ENCODE assay signal across 12 cellular contexts in genomic region chr2:61771904-61772845, GRCh38.
"Had no signal": no experiment of that assay in that cellular context is flagged by ENCODE, and none has a peak within 500 bp of the region (broad histone marks: within the 10 kb centered on the region; RNA-seq: fewer than 3 reads in every experiment).

No MANE protein-coding gene starts in this region.

- H3K4me3 Mint-ChIP-seq: activated T-cell treated with anti-CD3 and anti-CD28 coated beads, Interleukin-2, amount 50 U/mL, for 72 hours; naive thymus-derived CD4-positive, alpha-beta T cell; stimulated activated naive B cell treated with anti-CD40 and anti-IgM and Interleukin-4, amounts not matched to agents 10 μg/mL and 1 μg/mL and 100 μg/mL, for 72 hours; T-helper 2 cell treated with Interferon-gamma antibody and Interleukin-4, amounts not matched to agents 5 μg/mL and 100 μg/mL, for 36 hours had no signal

- H3K4me1 ChIP-seq: ascending aorta, gastrocnemius medialis, right lobe of liver, transverse colon had no signal

- ATAC-seq: activated CD4-positive, CD25-positive, alpha-beta regulatory T cell treated with anti-CD3 and anti-CD28 coated beads, Interleukin-2, amount 50 U/mL, for 24 hours; activated T-cell treated with anti-CD3 and anti-CD28 coated beads, Interleukin-2, amount 50 U/mL, for 72 hours; gastrocnemius medialis; naive thymus-derived CD4-positive, alpha-beta T cell; right lobe of liver; stimulated activated naive B cell treated with anti-CD40 and anti-IgM and Interleukin-4, amounts not matched to agents 10 μg/mL and 1 μg/mL and 100 μg/mL, for 72 hours had no signal

- H3K27me3 ChIP-seq: ascending aorta, gastrocnemius medialis, right lobe of liver, transverse colon had no signal

- H3K4me3 ChIP-seq: ascending aorta, gastrocnemius medialis, right lobe of liver, transverse colon had no signal

- H3K27me3 Mint-ChIP-seq: stimulated activated naive B cell treated with anti-CD40 and anti-IgM and Interleukin-4, amounts not matched to agents 10 μg/mL and 1 μg/mL and 100 μg/mL, for 72 hours had no signal

- H3K9me3 Mint-ChIP-seq: activated T-cell treated with anti-CD3 and anti-CD28 coated beads, Interleukin-2, amount 50 U/mL, for 72 hours; naive thymus-derived CD4-positive, alpha-beta T cell; stimulated activated naive B cell treated with anti-CD40 and anti-IgM and Interleukin-4, amounts not matched to agents 10 μg/mL and 1 μg/mL and 100 μg/mL, for 72 hours; T-helper 2 cell treated with Interferon-gamma antibody and Interleukin-4, amounts not matched to agents 5 μg/mL and 100 μg/mL, for 36 hours had no signal

- H3K27ac ChIP-seq: ascending aorta, gastrocnemius medialis, right lobe of liver, transverse colon had no signal

- H3K36me3 Mint-ChIP-seq: naive thymus-derived CD4-positive, alpha-beta T cell; stimulated activated naive B cell treated with anti-CD40 and anti-IgM and Interleukin-4, amounts not matched to agents 10 μg/mL and 1 μg/mL and 100 μg/mL, for 72 hours had no signal

- H3K27ac Mint-ChIP-seq: activated T-cell treated with anti-CD3 and anti-CD28 coated beads, Interleukin-2, amount 50 U/mL, for 72 hours; naive thymus-derived CD4-positive, alpha-beta T cell; stimulated activated naive B cell treated with anti-CD40 and anti-IgM and Interleukin-4, amounts not matched to agents 10 μg/mL and 1 μg/mL and 100 μg/mL, for 72 hours; T-helper 2 cell treated with Interferon-gamma antibody and Interleukin-4, amounts not matched to agents 5 μg/mL and 100 μg/mL, for 36 hours had no signal

- H3K36me3 ChIP-seq: ascending aorta, gastrocnemius medialis, right lobe of liver, transverse colon had no signal

- H3K9me3 ChIP-seq: ascending aorta, gastrocnemius medialis, right lobe of liver, transverse colon had no signal

- DNase-seq: activated CD4-positive, alpha-beta T cell treated with anti-CD3 and anti-CD28 coated beads, Interleukin-2, amount 50 U/mL, for 48 hours; activated T-cell treated with anti-CD3 and anti-CD28 coated beads, Interleukin-2, amount 50 U/mL, for 72 hours; gastrocnemius medialis; naive thymus-derived CD4-positive, alpha-beta T cell; right lobe of liver; stimulated activated CD4-positive, alpha-beta T cell treated with anti-CD3 and anti-CD28 coated beads, Interleukin-2, amount 100 ng/mL, for 24 hours; stimulated activated naive B cell treated with anti-CD40 and anti-IgM and Interleukin-4, amounts not matched to agents 10 μg/mL and 1 μg/mL and 100 μg/mL, for 72 hours; SW 1271; transverse colon had no signal
